ENCODE assay signal across 10 cellular contexts in the genomic region with DNA sequence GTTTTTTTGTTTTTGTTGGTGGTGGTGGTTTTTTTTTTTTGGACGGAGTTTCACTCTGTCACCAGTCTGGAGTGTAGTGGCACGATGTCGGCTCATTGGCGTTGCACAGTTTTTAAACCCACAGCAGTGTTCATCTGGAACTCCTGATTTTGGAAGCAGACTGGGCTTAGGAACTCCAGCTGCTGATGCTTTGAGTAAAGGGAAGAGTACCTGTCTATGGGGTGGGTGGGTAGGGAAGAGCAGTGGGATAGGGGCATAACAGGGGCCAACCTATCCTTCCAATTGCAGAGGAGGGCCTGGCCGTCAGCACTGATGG. TPM values are rescaled to one million over a fixed set of nuclear protein-coding genes. Genes with fewer than 3 reads are reported as not detected.
DNase-seq lines count a peak whose midpoint lies in the region; ATAC-seq, FAIRE-seq and TF ChIP-seq lines count a peak whose summit lies in the region.
"Had no signal": no experiment of that assay in that cellular context is flagged by ENCODE, and none has a peak within 500 bp of the region (broad histone marks: within the 10 kb centered on the region; RNA-seq: fewer than 3 reads in every experiment).

No MANE protein-coding gene starts in this region.

- H3K27ac ChIP-seq in right cardiac atrium (ENCODE audit: low read length) (peak overlapping the region; percentile 64), stomach smooth muscle (ENCODE audit: low read length) (peak overlapping the region; percentile 66)
- H3K27ac ChIP-seq: parathyroid adenoma had no signal

- peak overlapping the region in 1 of 2 donors; percentile 98 for H3K9ac ChIP-seq in stomach smooth muscle (ENCODE audit: low read length in 2 of 2)
- H3K9ac ChIP-seq: parathyroid adenoma had no signal

- no peaks in the 10 kb centered on the region for H3K27me3 ChIP-seq in right cardiac atrium (ENCODE audit: control insufficient read depth, insufficient read depth)
- H3K27me3 ChIP-seq in stomach smooth muscle (ENCODE audit: control insufficient read depth in 1 of 2, insufficient read depth in 2 of 2, low read length in 2 of 2): no peaks in the 10 kb centered on the region

- no peaks in the 10 kb centered on the region for H3K9me3 ChIP-seq in right cardiac atrium (ENCODE audit: control insufficient read depth, low read length)
- no peaks in the 10 kb centered on the region for H3K9me3 ChIP-seq in stomach smooth muscle (ENCODE audit: control insufficient read depth in 2 of 2, low read length in 2 of 2)

- no peaks in the 10 kb centered on the region for H3K27me3 Mint-ChIP-seq in activated CD4-positive, alpha-beta T cell treated with anti-CD3 and anti-CD28 coated beads, Interleukin-2, amount 10 ng/mL, durations not matched to agents 24 days and 14 days
- H3K27me3 Mint-ChIP-seq in activated CD4-positive, alpha-beta memory T cell treated with anti-CD3 and anti-CD28 coated beads for 36 hours: no peaks in the 10 kb centered on the region

- no peak for TF ChIP-seq POLR2A in GM12891 (IDR thresholded peaks at IDR 0.05; ENCODE audit: low read depth, low read length)

- 28% methylated on average over 5 of the region's 5 CpGs for WGBS in right cardiac atrium

- DNase-seq in activated CD4-positive, alpha-beta T cell treated with anti-CD3 and anti-CD28 coated beads, Interleukin-2, amount 10 ng/mL, durations not matched to agents 24 days and 14 days: no peak
- no peak for DNase-seq in activated CD4-positive, alpha-beta T cell treated with anti-CD3 and anti-CD28 coated beads, Interleukin-2, amount 50 U/mL, for 48 hours
- peak; percentile 34 for DNase-seq in activated CD4-positive, alpha-beta memory T cell treated with anti-CD3 and anti-CD28 coated beads for 36 hours
- DNase-seq in right cardiac atrium (no peak), GM12891 (ENCODE audit: insufficient read length, low spot score) (no peak)
- DNase-seq: substantia nigra had no signal

- H3K4me3 Mint-ChIP-seq in activated CD4-positive, alpha-beta T cell treated with anti-CD3 and anti-CD28 coated beads, Interleukin-2, amount 10 ng/mL, durations not matched to agents 24 days and 14 days: peak overlapping the region; percentile 95
- peak overlapping the region; percentile 86 for H3K4me3 Mint-ChIP-seq in activated CD4-positive, alpha-beta memory T cell treated with anti-CD3 and anti-CD28 coated beads for 36 hours

- H3K4me1 ChIP-seq in right cardiac atrium (ENCODE audit: control insufficient read depth, insufficient read depth, low read length) (peaks cover 25% of the 10 kb centered on the region), stomach smooth muscle (ENCODE audit: control insufficient read depth, insufficient read depth, low read length) (peaks cover 45% of the 10 kb centered on the region)
- H3K4me1 ChIP-seq: parathyroid adenoma had no signal

- peaks cover 58% of the 10 kb centered on the region for H3K36me3 Mint-ChIP-seq in activated CD4-positive, alpha-beta T cell treated with anti-CD3 and anti-CD28 coated beads, Interleukin-2, amount 10 ng/mL, durations not matched to agents 24 days and 14 days (ENCODE audit: low read depth)
- peaks cover 55% of the 10 kb centered on the region for H3K36me3 Mint-ChIP-seq in activated CD4-positive, alpha-beta memory T cell treated with anti-CD3 and anti-CD28 coated beads for 36 hours

- no peak for ATAC-seq in right cardiac atrium
- ATAC-seq in GM21528 (IDR thresholded peaks at IDR 0.05; ENCODE audit: low FRiP score, unreplicated experiment): no peak
- ATAC-seq in HG03135 (IDR thresholded peaks at IDR 0.05; ENCODE audit: unreplicated experiment): no peak

- H3K4me3 ChIP-seq in right cardiac atrium (ENCODE audit: low read length) (peak overlapping the region; percentile 72), stomach smooth muscle (ENCODE audit: low read length in 2 of 2) (peak overlapping the region; percentile 82 to 95)

- intact Hi-C loops in activated CD4-positive, alpha-beta T cell treated with anti-CD3 and anti-CD28 coated beads, Interleukin-2, amount 10 ng/mL, durations not matched to agents 24 days and 14 days (cut with micrococcal nuclease): loop anchor here (10.0 kb wide), 1 partner anchor 272 kb away; a partner anchor contains a TSS
- intact Hi-C loops in activated CD4-positive, alpha-beta memory T cell treated with anti-CD3 and anti-CD28 coated beads for 36 hours (cut with micrococcal nuclease): loop anchor here (2.0 to 10.0 kb wide), 5 partner anchors 46 to 1301 kb away; partner anchors contain the start of gene SLC25A6
- intact Hi-C loops in right cardiac atrium (cut with DNase I): no loop called here

- H3K36me3 ChIP-seq in stomach smooth muscle (ENCODE audit: control insufficient read depth in 2 of 2, insufficient read depth in 2 of 2, low read length in 2 of 2): peaks cover 0 to 2% of the 10 kb centered on the region in 2 donors

- peaks cover 52% of the 10 kb centered on the region for H3K4me1 Mint-ChIP-seq in activated CD4-positive, alpha-beta T cell treated with anti-CD3 and anti-CD28 coated beads, Interleukin-2, amount 10 ng/mL, durations not matched to agents 24 days and 14 days
- peaks cover 46% of the 10 kb centered on the region for H3K4me1 Mint-ChIP-seq in activated CD4-positive, alpha-beta memory T cell treated with anti-CD3 and anti-CD28 coated beads for 36 hours (ENCODE audit: low read depth)

- H3K9me3 Mint-ChIP-seq in activated CD4-positive, alpha-beta T cell treated with anti-CD3 and anti-CD28 coated beads, Interleukin-2, amount 10 ng/mL, durations not matched to agents 24 days and 14 days: no peaks in the 10 kb centered on the region
- no peaks in the 10 kb centered on the region for H3K9me3 Mint-ChIP-seq in activated CD4-positive, alpha-beta memory T cell treated with anti-CD3 and anti-CD28 coated beads for 36 hours

- FAIRE-seq in GM12891 (lab: Jason Lieb, UNC): no peak

- peak overlapping the region; percentile 98 for H3K27ac Mint-ChIP-seq in activated CD4-positive, alpha-beta T cell treated with anti-CD3 and anti-CD28 coated beads, Interleukin-2, amount 10 ng/mL, durations not matched to agents 24 days and 14 days
- H3K27ac Mint-ChIP-seq in activated CD4-positive, alpha-beta memory T cell treated with anti-CD3 and anti-CD28 coated beads for 36 hours: peak overlapping the region; percentile 96

- CTCF ChIA-PET in activated CD4-positive, alpha-beta memory T cell treated with anti-CD3 and anti-CD28 coated beads for 36 hours (lab: Charles Lee): no interaction called here

- POLR2A ChIA-PET in activated CD4-positive, alpha-beta memory T cell treated with anti-CD3 and anti-CD28 coated beads for 36 hours (lab: Charles Lee): no interaction called here

TF ChIP-seq in GM12891, 5 proteins besides CTCF, POLR2A, EP300 and RAD21:
- TF ChIP-seq POU2F2 (IDR thresholded peaks at IDR 0.05; ENCODE audit: low read depth, low read length): no peak

RNA-seq across cellular contexts. Expression of gene CD99, which starts 2.0 kb away (rescaled TPM):
- total RNA-seq in activated CD4-positive, alpha-beta T cell treated with anti-CD3 and anti-CD28 coated beads, Interleukin-2, amount 10 ng/mL, durations not matched to agents 24 days and 14 days: 361 and 371 TPM in 2 replicates
- 100 to 1,000 TPM; 282 to 283 TPM for total RNA-seq in activated CD4-positive, alpha-beta memory T cell treated with anti-CD3 and anti-CD28 coated beads for 36 hours
- total RNA-seq in right cardiac atrium: 100 to 1,000 TPM; 230 to 368 (median 290) TPM
- 387 TPM for polyA plus RNA-seq in right cardiac atrium
- 91.8 TPM for polyA plus RNA-seq in GM12891 (2012; ENCODE audit: low read depth, missing spikeins)

RNA-seq across cellular contexts. Expression of gene XG, which starts 58.8 kb away (rescaled TPM):
- total RNA-seq in activated CD4-positive, alpha-beta T cell treated with anti-CD3 and anti-CD28 coated beads, Interleukin-2, amount 10 ng/mL, durations not matched to agents 24 days and 14 days: not detected in 2 replicates
- total RNA-seq in activated CD4-positive, alpha-beta memory T cell treated with anti-CD3 and anti-CD28 coated beads for 36 hours: not detected
- 1 to 10 TPM in 3 of 4 donors, under 1 TPM in 1; 0.79 to 1.6 (median 1.0) TPM for total RNA-seq in right cardiac atrium
- 0.43 TPM for polyA plus RNA-seq in right cardiac atrium
- not detected for polyA plus RNA-seq in GM12891 (2012; ENCODE audit: low read depth, missing spikeins)

Comparison
In these comparisons a context has a peak if more than half of its experiments do, and no peak if none do; other contexts are left out.
1. intact Hi-C loops: an anchor here in activated CD4-positive, alpha-beta T cell treated with anti-CD3 and anti-CD28 coated beads, Interleukin-2, amount 10 ng/mL, durations not matched to agents 24 days and 14 days (10.0 kb wide) and activated CD4-positive, alpha-beta memory T cell treated with anti-CD3 and anti-CD28 coated beads for 36 hours (2.0 to 10.0 kb wide); none called in right cardiac atrium.